In genomic region chr11:6737872-6738466, GRCh38 we compare ENCODE assay signal across 7 cellular contexts.
DNase-seq lines count a peak whose midpoint lies in the region; ATAC-seq and TF ChIP-seq lines count a peak whose summit lies in the region.

No MANE protein-coding gene starts in this region.

- ATAC-seq in GM21390 (IDR thresholded peaks at IDR 0.05; ENCODE audit: unreplicated experiment) = peak; percentile 81
- peak; percentile 87 for ATAC-seq in SK-N-SH treated with all-trans-retinoic acid at 6 μM for 48 hours
- peak; percentile 47 for ATAC-seq in activated naive CD8-positive, alpha-beta T cell treated with anti-CD3 and anti-CD28 coated beads, Interleukin-2, amount 50 U/mL, for 24 hours

- no peak overlapping the region for H3K4me3 Mint-ChIP-seq in activated naive CD8-positive, alpha-beta T cell treated with anti-CD3 and anti-CD28 coated beads, Interleukin-2, amount 50 U/mL, for 24 hours

- H3K27me3 ChIP-seq in HL-60 (ENCODE audit: insufficient read depth, poor library complexity, severe bottlenecking) = no peaks in the 10 kb centered on the region

- peaks cover 24% of the 10 kb centered on the region for H3K36me3 Mint-ChIP-seq in activated naive CD8-positive, alpha-beta T cell treated with anti-CD3 and anti-CD28 coated beads, Interleukin-2, amount 50 U/mL, for 24 hours (ENCODE audit: low read depth)

- no peaks in the 10 kb centered on the region for H3K9me3 Mint-ChIP-seq in activated naive CD8-positive, alpha-beta T cell treated with anti-CD3 and anti-CD28 coated beads, Interleukin-2, amount 50 U/mL, for 24 hours

- H3K27ac Mint-ChIP-seq in activated naive CD8-positive, alpha-beta T cell treated with anti-CD3 and anti-CD28 coated beads, Interleukin-2, amount 50 U/mL, for 24 hours = peak overlapping the region; percentile 86

- peak; percentile 33 for DNase-seq in GDM1 (lab: John Stamatoyannopoulos, UW)
- DNase-seq in HL-60 (ENCODE audit: low read depth in 1 of 2, low spot score in 1 of 2) = peak in 1 of 2 experiments; percentile 61
- DNase-seq in activated naive CD8-positive, alpha-beta T cell treated with anti-CD3 and anti-CD28 coated beads, Interleukin-2, amount 50 U/mL, for 24 hours = peak; percentile 62
- peak; percentile 61 for DNase-seq in iPS-NIHi7 (ENCODE audit: extremely low spot score)
- peak; percentile 46 to 47 for DNase-seq in stimulated activated CD4-positive, alpha-beta T cell treated with anti-CD3 and anti-CD28 coated beads, Interleukin-4, amount 100 ng/mL, for 4 hours

- peaks cover 93% of the 10 kb centered on the region for H3K4me1 Mint-ChIP-seq in activated naive CD8-positive, alpha-beta T cell treated with anti-CD3 and anti-CD28 coated beads, Interleukin-2, amount 50 U/mL, for 24 hours

- no peaks in the 10 kb centered on the region for H3K27me3 Mint-ChIP-seq in activated naive CD8-positive, alpha-beta T cell treated with anti-CD3 and anti-CD28 coated beads, Interleukin-2, amount 50 U/mL, for 24 hours

- no peak overlapping the region for H3K27ac ChIP-seq in HL-60 (replicated peaks)

- peak; percentile 57 for TF ChIP-seq CTCF in HL-60 (IDR thresholded peaks at IDR 0.05; ENCODE audit: insufficient read depth, low read length)

- H3K4me3 ChIP-seq in HL-60 (replicated peaks; ENCODE audit: insufficient read depth, low read length) = no peak overlapping the region

TF ChIP-seq in SK-N-SH treated with all-trans-retinoic acid at 6 μM for 48 hours, 23 proteins besides CTCF, POLR2A, EP300 and RAD21:
- TF ChIP-seq, protein P1, sequence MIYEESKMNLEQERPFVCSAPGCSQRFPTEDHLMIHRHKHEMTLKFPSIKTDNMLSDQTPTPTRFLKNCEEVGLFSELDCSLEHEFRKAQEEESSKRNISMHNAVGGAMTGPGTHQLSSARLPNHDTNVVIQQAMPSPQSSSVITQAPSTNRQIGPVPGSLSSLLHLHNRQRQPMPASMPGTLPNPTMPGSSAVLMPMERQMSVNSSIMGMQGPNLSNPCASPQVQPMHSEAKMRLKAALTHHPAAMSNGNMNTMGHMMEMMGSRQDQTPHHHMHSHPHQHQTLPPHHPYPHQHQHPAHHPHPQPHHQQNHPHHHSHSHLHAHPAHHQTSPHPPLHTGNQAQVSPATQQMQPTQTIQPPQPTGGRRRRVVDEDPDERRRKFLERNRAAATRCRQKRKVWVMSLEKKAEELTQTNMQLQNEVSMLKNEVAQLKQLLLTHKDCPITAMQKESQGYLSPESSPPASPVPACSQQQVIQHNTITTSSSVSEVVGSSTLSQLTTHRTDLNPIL (CRISPR knock-in tag; IDR thresholded peaks at IDR 0.05; ENCODE audit: low read depth) = no peak
- TF ChIP-seq SNAI2 (CRISPR knock-in tag; IDR thresholded peaks at IDR 0.05) = no peak
- no peak for TF ChIP-seq OSR1 (CRISPR knock-in tag; IDR thresholded peaks at IDR 0.05)
- TF ChIP-seq TCF4 (CRISPR knock-in tag; IDR thresholded peaks at IDR 0.05; ENCODE audit: borderline replicate concordance) = no peak
- TF ChIP-seq, protein P2, sequence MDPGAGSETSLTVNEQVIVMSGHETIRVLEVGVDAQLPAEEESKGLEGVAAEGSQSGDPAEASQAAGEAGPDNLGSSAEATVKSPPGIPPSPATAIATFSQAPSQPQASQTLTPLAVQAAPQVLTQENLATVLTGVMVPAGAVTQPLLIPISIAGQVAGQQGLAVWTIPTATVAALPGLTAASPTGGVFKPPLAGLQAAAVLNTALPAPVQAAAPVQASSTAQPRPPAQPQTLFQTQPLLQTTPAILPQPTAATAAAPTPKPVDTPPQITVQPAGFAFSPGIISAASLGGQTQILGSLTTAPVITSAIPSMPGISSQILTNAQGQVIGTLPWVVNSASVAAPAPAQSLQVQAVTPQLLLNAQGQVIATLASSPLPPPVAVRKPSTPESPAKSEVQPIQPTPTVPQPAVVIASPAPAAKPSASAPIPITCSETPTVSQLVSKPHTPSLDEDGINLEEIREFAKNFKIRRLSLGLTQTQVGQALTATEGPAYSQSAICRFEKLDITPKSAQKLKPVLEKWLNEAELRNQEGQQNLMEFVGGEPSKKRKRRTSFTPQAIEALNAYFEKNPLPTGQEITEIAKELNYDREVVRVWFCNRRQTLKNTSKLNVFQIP (CRISPR knock-in tag; IDR thresholded peaks at IDR 0.05; ENCODE audit: borderline replicate concordance, low read depth) = no peak
- TF ChIP-seq ZNF70 (CRISPR knock-in tag; IDR thresholded peaks at IDR 0.05) = no peak
- TF ChIP-seq ESRRG (CRISPR knock-in tag; IDR thresholded peaks at IDR 0.05) = no peak
- TF ChIP-seq ISL1 (CRISPR knock-in tag; IDR thresholded peaks at IDR 0.05) = no peak
- no peak for TF ChIP-seq ZNF8 (CRISPR knock-in tag; IDR thresholded peaks at IDR 0.05)
- TF ChIP-seq, protein P3, sequence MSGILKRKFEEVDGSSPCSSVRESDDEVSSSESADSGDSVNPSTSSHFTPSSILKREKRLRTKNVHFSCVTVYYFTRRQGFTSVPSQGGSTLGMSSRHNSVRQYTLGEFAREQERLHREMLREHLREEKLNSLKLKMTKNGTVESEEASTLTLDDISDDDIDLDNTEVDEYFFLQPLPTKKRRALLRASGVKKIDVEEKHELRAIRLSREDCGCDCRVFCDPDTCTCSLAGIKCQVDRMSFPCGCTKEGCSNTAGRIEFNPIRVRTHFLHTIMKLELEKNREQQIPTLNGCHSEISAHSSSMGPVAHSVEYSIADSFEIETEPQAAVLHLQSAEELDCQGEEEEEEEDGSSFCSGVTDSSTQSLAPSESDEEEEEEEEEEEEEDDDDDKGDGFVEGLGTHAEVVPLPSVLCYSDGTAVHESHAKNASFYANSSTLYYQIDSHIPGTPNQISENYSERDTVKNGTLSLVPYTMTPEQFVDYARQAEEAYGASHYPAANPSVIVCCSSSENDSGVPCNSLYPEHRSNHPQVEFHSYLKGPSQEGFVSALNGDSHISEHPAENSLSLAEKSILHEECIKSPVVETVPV (CRISPR knock-in tag; IDR thresholded peaks at IDR 0.05) = no peak
- TF ChIP-seq RARB (CRISPR knock-in tag; IDR thresholded peaks at IDR 0.05) = no peak
